Comparison of ENCODE assay signal across 25 cellular contexts in genomic region chr14:71475916-71476315, GRCh38.
DNase-seq lines count a peak whose midpoint lies in the region; ATAC-seq and TF ChIP-seq lines count a peak whose summit lies in the region.
"Had no signal": no experiment of that assay in that cellular context is flagged by ENCODE, and none has a peak within 500 bp of the region (broad histone marks: within the 10 kb centered on the region; RNA-seq: fewer than 3 reads in every experiment).

No MANE protein-coding gene starts in this region.

- no peak overlapping the region for H2BK12ac ChIP-seq in mesenchymal stem cell (ENCODE audit: low read length in 2 of 2)

- H4K20me1 ChIP-seq in Loucy (ENCODE audit: insufficient read depth, low read length, poor library complexity, severe bottlenecking) = peaks cover 16% of the 10 kb centered on the region

- TF ChIP-seq CTCF in Loucy (conservative IDR thresholded peaks at IDR 0.05; ENCODE audit: low read length) = no peak

- no peak overlapping the region for H2BK5ac ChIP-seq in mesenchymal stem cell (ENCODE audit: low read depth, low read length, poor library complexity, severe bottlenecking)

- no peak overlapping the region for H3K4ac ChIP-seq in mesenchymal stem cell (ENCODE audit: low read depth in 1 of 2, low read length in 2 of 2)

- no peaks in the 10 kb centered on the region for H3K9me3 ChIP-seq in Loucy (ENCODE audit: insufficient read depth, low read depth, low read length)
- H3K9me3 ChIP-seq in mesenchymal stem cell (ENCODE audit: control insufficient read depth, low read length) = no peaks in the 10 kb centered on the region
- H3K9me3 ChIP-seq: upper lobe of left lung had no signal

- CTCF ChIA-PET in activated naive CD4-positive, alpha-beta T cell treated with anti-CD3 and anti-CD28 coated beads, Interleukin-2, amount 10 ng/mL, durations not matched to agents 7 days and 5 days (lab: Charles Lee) = no interaction called here

- peaks cover 6% of the 10 kb centered on the region for H3K36me3 Mint-ChIP-seq in activated naive CD4-positive, alpha-beta T cell treated with anti-CD3 and anti-CD28 coated beads, Interleukin-2, amount 10 ng/mL, durations not matched to agents 7 days and 5 days
- H3K36me3 Mint-ChIP-seq in immature natural killer cell = peaks cover 0 to 4% (median 0%) of the 10 kb centered on the region in 3 donors
- H3K36me3 Mint-ChIP-seq: mesothelial cell of epicardium had no signal

- no peaks in the 10 kb centered on the region for H3F3A ChIP-seq in Loucy (ENCODE audit: low read depth)

- peaks cover 67% of the 10 kb centered on the region for H3K79me2 ChIP-seq in Loucy (ENCODE audit: insufficient read depth, low read length)

- H3K23ac ChIP-seq in mesenchymal stem cell (ENCODE audit: low read length in 2 of 2) = no peak overlapping the region

- no peaks in the 10 kb centered on the region for H3K27me3 Mint-ChIP-seq in activated naive CD4-positive, alpha-beta T cell treated with anti-CD3 and anti-CD28 coated beads, Interleukin-2, amount 10 ng/mL, durations not matched to agents 7 days and 5 days
- peaks cover 0 to 2% (median 0%) of the 10 kb centered on the region in 3 donors for H3K27me3 Mint-ChIP-seq in immature natural killer cell (ENCODE audit: low read depth in 3 of 3)
- H3K27me3 Mint-ChIP-seq: activated B cell treated with CpG ODN at 0.5 μM for 24 hours; activated CD4-positive, alpha-beta memory T cell treated with anti-CD3 and anti-CD28 coated beads for 36 hours; naive thymus-derived CD8-positive, alpha-beta T cell had no signal

- H3K27ac ChIP-seq in mesenchymal stem cell (ENCODE audit: low read length, poor library complexity, severe bottlenecking) = no peak overlapping the region
- H3K27ac ChIP-seq: upper lobe of left lung had no signal

- no peak overlapping the region for H2BK120ac ChIP-seq in mesenchymal stem cell (ENCODE audit: low read depth, low read length)

- H3K9ac ChIP-seq in Loucy (ENCODE audit: low read depth, low read length, poor library complexity, severe bottlenecking) (peak overlapping the region; percentile 46), mesenchymal stem cell (ENCODE audit: low read length) (no peak overlapping the region)

- H3K4me1 ChIP-seq in Loucy (ENCODE audit: insufficient read depth, low read length, poor library complexity, severe bottlenecking) = peaks cover 51% of the 10 kb centered on the region
- no peaks in the 10 kb centered on the region for H3K4me1 ChIP-seq in mesenchymal stem cell (ENCODE audit: control insufficient read depth, insufficient read depth, low read depth, low read length)

- H2AFZ ChIP-seq in Loucy (ENCODE audit: low read length) (no peak overlapping the region), mesenchymal stem cell (ENCODE audit: low read depth, low read length) (no peak overlapping the region)

- peaks cover 10% of the 10 kb centered on the region for H3K79me1 ChIP-seq in mesenchymal stem cell (replicated peaks; ENCODE audit: low read length, poor library complexity, severe bottlenecking)

- peak overlapping the region; percentile 37 for H3K4me3 ChIP-seq in Loucy (ENCODE audit: low read length, poor library complexity, severe bottlenecking)
- H3K4me3 ChIP-seq in mesenchymal stem cell (ENCODE audit: insufficient read depth in 1 of 2, low read depth in 1 of 2, low read length in 2 of 2) = no peak overlapping the region
- H3K4me3 ChIP-seq: upper lobe of left lung had no signal

- H3K36me3 ChIP-seq in Loucy (ENCODE audit: insufficient read depth, low read length) = no peaks in the 10 kb centered on the region; the same call in 1 of the 2 replicates
- H3K36me3 ChIP-seq in mesenchymal stem cell (ENCODE audit: control insufficient read depth in 1 of 2, insufficient read depth in 2 of 2, low read depth in 1 of 2, low read length in 2 of 2) = no peaks in the 10 kb centered on the region
- H3K36me3 ChIP-seq: upper lobe of left lung had no signal

- WGBS in mesenchymal stem cell = 31% methylated on average over 5 of the region's 5 CpGs

- H3K4me1 Mint-ChIP-seq in activated naive CD4-positive, alpha-beta T cell treated with anti-CD3 and anti-CD28 coated beads, Interleukin-2, amount 10 ng/mL, durations not matched to agents 7 days and 5 days = peaks cover 33% of the 10 kb centered on the region
- H3K4me1 Mint-ChIP-seq in immature natural killer cell = peaks cover 15 to 44% of the 10 kb centered on the region in 2 donors

- H3K27me3 ChIP-seq in Loucy (ENCODE audit: insufficient read depth, low read length, poor library complexity, severe bottlenecking) = no peaks in the 10 kb centered on the region
- H3K27me3 ChIP-seq in mesenchymal stem cell (ENCODE audit: control insufficient read depth in 1 of 2, insufficient read depth in 1 of 2, low read length in 2 of 2) = no peaks in the 10 kb centered on the region
- H3K27me3 ChIP-seq: upper lobe of left lung had no signal

- H3K9me2 ChIP-seq in Loucy (replicated peaks; ENCODE audit: low read depth, low read length) = no peaks in the 10 kb centered on the region

- no peak overlapping the region for H4K91ac ChIP-seq in mesenchymal stem cell (ENCODE audit: low read length)

- H3K9me3 Mint-ChIP-seq in activated naive CD4-positive, alpha-beta T cell treated with anti-CD3 and anti-CD28 coated beads, Interleukin-2, amount 10 ng/mL, durations not matched to agents 7 days and 5 days = no peaks in the 10 kb centered on the region
- no peaks in the 10 kb centered on the region for H3K9me3 Mint-ChIP-seq in immature natural killer cell
- H3K9me3 Mint-ChIP-seq: activated B cell treated with CpG ODN at 0.5 μM for 24 hours; activated CD4-positive, alpha-beta memory T cell treated with anti-CD3 and anti-CD28 coated beads for 36 hours; mesothelial cell of epicardium; naive thymus-derived CD8-positive, alpha-beta T cell had no signal

- no peak overlapping the region for H2AK5ac ChIP-seq in mesenchymal stem cell (ENCODE audit: low read length, severe bottlenecking)

- H3K27ac Mint-ChIP-seq in activated naive CD4-positive, alpha-beta T cell treated with anti-CD3 and anti-CD28 coated beads, Interleukin-2, amount 10 ng/mL, durations not matched to agents 7 days and 5 days = peak overlapping the region; percentile 37
- H3K27ac Mint-ChIP-seq in immature natural killer cell = no peak overlapping the region
- H3K27ac Mint-ChIP-seq: activated B cell treated with CpG ODN at 0.5 μM for 24 hours; activated CD4-positive, alpha-beta memory T cell treated with anti-CD3 and anti-CD28 coated beads for 36 hours; mesothelial cell of epicardium had no signal

- H2BK15ac ChIP-seq in mesenchymal stem cell (ENCODE audit: low read depth, poor library complexity, severe bottlenecking) = no peak overlapping the region

- DNase-seq in activated naive CD4-positive, alpha-beta T cell treated with anti-CD3 and anti-CD28 coated beads, Interleukin-2, amount 10 ng/mL, durations not matched to agents 7 days and 5 days = no peak
- no peak for DNase-seq in activated naive CD4-positive, alpha-beta T cell (lab: John Stamatoyannopoulos, UW)
- peak; percentile 13 for DNase-seq in mesenchymal stem cell
- no peak for DNase-seq in Ammon's horn (ENCODE audit: low spot score)
- no peak for DNase-seq in immature natural killer cell
- DNase-seq in NCI-H2227 (lab: John Stamatoyannopoulos, UW; ENCODE audit: unreplicated experiment) = no peak
- DNase-seq: ACHN; activated B cell treated with CpG ODN at 0.5 μM for 24 hours; activated CD4-positive, alpha-beta memory T cell treated with anti-CD3 and anti-CD28 coated beads for 36 hours; activated T-cell treated with anti-CD3 and anti-CD28 coated beads for 4 hours; amygdala; effector CD4-positive, alpha-beta T cell; GDM1; glutamatergic neuron; Kasumi-1; left ventricle myocardium superior; NCI-H2227 treated with DMSO at 0.1 percent for 48 hours; NCI-H69; occipital lobe; upper lobe of left lung had no signal

- no peak overlapping the region for H3K18ac ChIP-seq in mesenchymal stem cell (ENCODE audit: low read depth in 1 of 2, low read length in 2 of 2)

- ATAC-seq in HG03469 (IDR thresholded peaks at IDR 0.05; ENCODE audit: unreplicated experiment) = no peak
- ATAC-seq: HCT116, left ventricle myocardium superior had no signal

- no peak overlapping the region for H4K8ac ChIP-seq in mesenchymal stem cell (ENCODE audit: low read length)

- H3K4me3 Mint-ChIP-seq in activated naive CD4-positive, alpha-beta T cell treated with anti-CD3 and anti-CD28 coated beads, Interleukin-2, amount 10 ng/mL, durations not matched to agents 7 days and 5 days = no peak overlapping the region
- H3K4me3 Mint-ChIP-seq in immature natural killer cell = no peak overlapping the region
- H3K4me3 Mint-ChIP-seq: activated B cell treated with CpG ODN at 0.5 μM for 24 hours; activated CD4-positive, alpha-beta memory T cell treated with anti-CD3 and anti-CD28 coated beads for 36 hours; mesothelial cell of epicardium; naive thymus-derived CD8-positive, alpha-beta T cell had no signal

- H3K4me2 ChIP-seq in Loucy (ENCODE audit: low read depth, low read length, poor library complexity, severe bottlenecking) (peak overlapping the region; percentile 58), mesenchymal stem cell (ENCODE audit: low read length, poor library complexity, severe bottlenecking) (no peak overlapping the region)

- no peak overlapping the region for H3K14ac ChIP-seq in mesenchymal stem cell (ENCODE audit: low read length in 2 of 2)
